ENCODE assay signal across 8 cellular contexts in genomic region chr21:15729346-15729673, GRCh38. TPM values are rescaled to one million over a fixed set of nuclear protein-coding genes. Genes with fewer than 3 reads are reported as not detected.
DNase-seq lines count a peak whose midpoint lies in the region; ATAC-seq lines count a peak whose summit lies in the region.

No MANE protein-coding gene starts in this region.

- no peaks in the 10 kb centered on the region for H3K9me3 Mint-ChIP-seq in T-helper 2 cell treated with Interferon-gamma antibody and Interleukin-4, amounts not matched to agents 5 μg/mL and 100 μg/mL, for 36 hours

- peaks cover 34% of the 10 kb centered on the region for H3K27me3 Mint-ChIP-seq in T-helper 2 cell treated with Interferon-gamma antibody and Interleukin-4, amounts not matched to agents 5 μg/mL and 100 μg/mL, for 36 hours (ENCODE audit: low read depth)

- H3K27ac Mint-ChIP-seq in T-helper 2 cell treated with Interferon-gamma antibody and Interleukin-4, amounts not matched to agents 5 μg/mL and 100 μg/mL, for 36 hours: peak overlapping the region; percentile 60

- peak overlapping the region; percentile 69 for H3K4me3 Mint-ChIP-seq in T-helper 2 cell treated with Interferon-gamma antibody and Interleukin-4, amounts not matched to agents 5 μg/mL and 100 μg/mL, for 36 hours

- peaks cover 23% of the 10 kb centered on the region for H3K4me1 Mint-ChIP-seq in T-helper 2 cell treated with Interferon-gamma antibody and Interleukin-4, amounts not matched to agents 5 μg/mL and 100 μg/mL, for 36 hours (ENCODE audit: low read depth)

- DNase-seq in T-helper 2 cell treated with Interferon-gamma antibody and Interleukin-4, amounts not matched to agents 5 μg/mL and 100 μg/mL, for 36 hours (ENCODE audit: low spot score): no peak
- DNase-seq in T-helper 2 cell: no peak
- DNase-seq in HT-29 (ENCODE audit: low spot score): no peak

- H3K27me3 ChIP-seq in layer of hippocampus (ENCODE audit: control insufficient read depth, insufficient read depth, low read length): no peaks in the 10 kb centered on the region

- no peak for ATAC-seq in GM19463 (IDR thresholded peaks at IDR 0.05; ENCODE audit: unreplicated experiment)
- ATAC-seq in GM18870 (IDR thresholded peaks at IDR 0.05; ENCODE audit: unreplicated experiment): no peak

- H3K27ac ChIP-seq in angular gyrus (ENCODE audit: low read depth, low read length) (peak overlapping the region; percentile 89), layer of hippocampus (ENCODE audit: low read depth, low read length) (peak overlapping the region; percentile 86), temporal lobe (ENCODE audit: low read depth, low read length) (peak overlapping the region; percentile 76)

- H3K36me3 Mint-ChIP-seq in T-helper 2 cell treated with Interferon-gamma antibody and Interleukin-4, amounts not matched to agents 5 μg/mL and 100 μg/mL, for 36 hours (ENCODE audit: low read depth): peaks cover 2% of the 10 kb centered on the region

RNA-seq across cellular contexts. Expression of gene USP25, which starts 0.5 kb away (rescaled TPM):
- 59.7 TPM for total RNA-seq in temporal lobe
- total RNA-seq in HT-29 (2014; rRNA removed; shearing (Covaris generic)): 9.9 and 13.3 TPM in 2 replicates
